Comparison of ENCODE assay signal across 21 cellular contexts in the genomic region with DNA sequence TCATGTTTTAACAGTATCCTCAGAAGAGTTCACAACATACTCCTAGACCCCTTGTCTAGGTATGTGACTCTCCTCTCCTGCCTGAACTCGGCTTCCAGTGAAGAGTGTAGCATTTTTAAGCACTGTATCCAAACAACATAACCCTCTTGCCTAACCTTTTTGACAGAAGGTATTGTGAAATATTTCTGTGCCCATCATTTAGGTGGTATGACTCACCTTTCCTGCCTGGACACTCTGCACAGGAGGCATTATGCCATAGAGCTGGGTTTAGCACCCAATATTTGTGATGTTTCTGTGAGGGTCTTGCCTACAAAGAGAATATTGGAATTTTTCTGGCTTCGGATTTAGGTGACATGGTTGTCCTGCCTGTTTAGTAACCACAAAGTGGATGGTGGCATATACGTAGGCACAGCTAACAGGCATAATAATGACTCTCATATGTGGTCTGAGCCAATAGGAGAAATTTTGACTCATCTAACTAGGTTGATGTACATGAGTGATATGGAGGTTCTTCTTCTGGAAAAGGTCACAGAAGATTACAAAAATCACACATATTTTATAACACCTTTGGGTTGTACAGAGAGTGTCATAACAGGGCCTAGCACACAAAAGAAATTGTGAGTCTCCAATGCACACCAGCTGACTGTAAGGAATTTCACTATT.
"Had no signal": no experiment of that assay in that cellular context is flagged by ENCODE, and none has a peak within 500 bp of the region (broad histone marks: within the 10 kb centered on the region; RNA-seq: fewer than 3 reads in every experiment).

No MANE protein-coding gene starts in this region.

- H3K4me3 Mint-ChIP-seq: brain; mesothelial cell of epicardium; naive thymus-derived CD8-positive, alpha-beta T cell; neural progenitor cell; stimulated activated naive B cell treated with anti-CD40 and anti-IgM and Interleukin-4, amounts not matched to agents 10 μg/mL and 1 μg/mL and 100 μg/mL, for 72 hours had no signal

- H3K27me3 ChIP-seq: gastrocnemius medialis, neural progenitor cell, sigmoid colon, upper lobe of left lung had no signal

- DNase-seq: activated CD4-positive, alpha-beta T cell treated with anti-CD3 and anti-CD28 coated beads for 4 hours; activated T-cell treated with anti-CD3 and anti-CD28 coated beads, Interleukin-2, amount 50 U/mL, for 1 hour; aorta; central memory CD4-positive, alpha-beta T cell; dermis blood vessel endothelial cell; effector CD8-positive, alpha-beta T cell; gastrocnemius medialis; hippocampal formation; kidney glomerular epithelial cell; left ventricle myocardium inferior; naive thymus-derived CD8-positive, alpha-beta T cell; retina; sigmoid colon; stimulated activated naive B cell treated with anti-CD40 and anti-IgM and Interleukin-4, amounts not matched to agents 10 μg/mL and 1 μg/mL and 100 μg/mL, for 72 hours; T-helper 1 cell; upper lobe of left lung had no signal

- ATAC-seq: esophagus mucosa; naive thymus-derived CD8-positive, alpha-beta T cell; stimulated activated naive B cell treated with anti-CD40 and anti-IgM and Interleukin-4, amounts not matched to agents 10 μg/mL and 1 μg/mL and 100 μg/mL, for 72 hours had no signal

- H3K27ac Mint-ChIP-seq: brain; mesothelial cell of epicardium; naive thymus-derived CD8-positive, alpha-beta T cell; neural progenitor cell; stimulated activated naive B cell treated with anti-CD40 and anti-IgM and Interleukin-4, amounts not matched to agents 10 μg/mL and 1 μg/mL and 100 μg/mL, for 72 hours had no signal

- H3K36me3 ChIP-seq: gastrocnemius medialis, left ventricle myocardium inferior, neural progenitor cell, sigmoid colon, upper lobe of left lung had no signal

- H3K4me3 ChIP-seq: gastrocnemius medialis, left ventricle myocardium inferior, neural progenitor cell, sigmoid colon, smooth muscle cell, upper lobe of left lung had no signal

- H3K36me3 Mint-ChIP-seq: brain; mesothelial cell of epicardium; naive thymus-derived CD8-positive, alpha-beta T cell; neural progenitor cell; stimulated activated naive B cell treated with anti-CD40 and anti-IgM and Interleukin-4, amounts not matched to agents 10 μg/mL and 1 μg/mL and 100 μg/mL, for 72 hours had no signal

- H3K27me3 Mint-ChIP-seq: brain; naive thymus-derived CD8-positive, alpha-beta T cell; stimulated activated naive B cell treated with anti-CD40 and anti-IgM and Interleukin-4, amounts not matched to agents 10 μg/mL and 1 μg/mL and 100 μg/mL, for 72 hours had no signal

- H3K4me1 Mint-ChIP-seq: brain; mesothelial cell of epicardium; naive thymus-derived CD8-positive, alpha-beta T cell; neural progenitor cell; stimulated activated naive B cell treated with anti-CD40 and anti-IgM and Interleukin-4, amounts not matched to agents 10 μg/mL and 1 μg/mL and 100 μg/mL, for 72 hours had no signal

- H3K9me3 Mint-ChIP-seq: brain; mesothelial cell of epicardium; naive thymus-derived CD8-positive, alpha-beta T cell; neural progenitor cell; stimulated activated naive B cell treated with anti-CD40 and anti-IgM and Interleukin-4, amounts not matched to agents 10 μg/mL and 1 μg/mL and 100 μg/mL, for 72 hours had no signal
